Comparison of ENCODE assay signal across 8 cellular contexts in the genomic region with DNA sequence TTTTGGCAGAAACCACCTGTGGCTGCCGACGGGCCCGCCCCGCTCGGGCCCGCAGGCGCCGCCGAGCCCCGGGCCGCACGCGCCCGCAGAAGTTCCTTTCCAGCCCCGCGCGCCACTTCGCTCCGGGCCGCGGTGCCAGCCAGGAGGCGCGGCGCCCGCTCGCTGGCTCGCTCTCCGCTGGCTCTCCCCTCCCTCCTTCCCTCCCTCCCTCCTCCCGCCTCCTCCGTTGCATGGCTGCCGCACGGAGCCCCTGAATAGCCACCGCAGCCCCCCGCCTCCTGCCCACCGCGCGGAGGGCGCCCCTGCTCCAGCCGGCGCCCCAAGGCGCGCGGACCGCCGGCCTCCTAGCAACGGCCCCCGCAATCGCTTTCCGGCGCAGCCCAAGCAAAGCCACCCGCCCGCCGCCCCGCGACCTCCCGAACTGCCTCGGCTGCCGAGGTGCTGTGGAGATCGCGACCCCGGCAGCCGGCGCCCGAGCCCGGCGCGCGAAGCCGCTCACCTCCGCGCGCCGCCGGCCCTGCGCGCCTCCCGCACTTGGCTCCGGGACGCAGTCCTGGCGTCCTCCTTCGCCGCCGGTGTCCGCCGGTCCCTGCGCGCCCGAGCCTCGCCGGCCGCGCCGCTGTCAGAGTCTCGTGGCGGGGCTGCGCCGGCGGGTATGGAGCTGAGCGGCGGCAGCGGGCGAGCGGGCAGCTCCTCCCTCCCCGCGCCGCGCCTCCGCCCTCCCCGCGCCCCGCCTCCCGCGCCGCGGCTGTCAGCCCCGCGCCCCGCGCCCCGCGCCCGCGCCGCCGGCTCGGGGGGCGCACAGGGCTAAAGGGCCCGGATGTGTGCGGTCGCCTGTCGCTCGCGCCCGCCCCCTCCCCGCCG. TPM values are rescaled to one million over a fixed set of nuclear protein-coding genes. Genes with fewer than 3 reads are reported as not detected.
DNase-seq lines count a peak whose midpoint lies in the region; ATAC-seq and TF ChIP-seq lines count a peak whose summit lies in the region.

A gene (minus strand): TSS at position 657 of the 864 bp plus-strand sequence.

- peak within 1 kb of the TSS; percentile 54 for H3K4me3 ChIP-seq in A673 (ENCODE audit: low read depth, low read length, poor library complexity, severe bottlenecking)
- H3K4me3 ChIP-seq in GM12865 (ENCODE audit: low read depth, low read length), result peak within 1 kb of the TSS; percentile 58
- H3K4me3 ChIP-seq in right cardiac atrium (ENCODE audit: low read length), result peak within 1 kb of the TSS; percentile 95

- DNase-seq in A673 (ENCODE audit: low spot score), result peak; percentile 37
- DNase-seq in GM12865 (ENCODE audit: low read depth), result no peak
- peak; percentile 57 for DNase-seq in NCI-H146 treated with DMSO at 0.1 percent for 48 hours (lab: John Stamatoyannopoulos, UW; ENCODE audit: unreplicated experiment)
- peak; percentile 22 for DNase-seq in activated naive CD8-positive, alpha-beta T cell treated with anti-CD3 and anti-CD28 coated beads for 36 hours
- peak; percentile 44 to 81 (median 72) for DNase-seq in right cardiac atrium
- peak; percentile 24 for DNase-seq in progenitor cell of endocrine pancreas (ENCODE audit: low spot score, unreplicated experiment)
- no peak for DNase-seq in central memory CD4-positive, alpha-beta T cell

- H3K36me3 ChIP-seq in A673 (ENCODE audit: insufficient read depth, low read length, poor library complexity, severe bottlenecking), result no peaks in the 10 kb centered on the region

- under 1% methylated on average over 135 of the region's 136 CpGs for WGBS in right cardiac atrium

- no peak for TF ChIP-seq CTCF in A673 (conservative IDR thresholded peaks at IDR 0.05; ENCODE audit: low read depth, low read length)
- no peak for TF ChIP-seq CTCF in GM12865 (IDR thresholded peaks at IDR 0.05; ENCODE audit: insufficient read depth, low read depth, low read length, missing control alignments)
- no peak for TF ChIP-seq CTCF in progenitor cell of endocrine pancreas (IDR thresholded peaks at IDR 0.05; ENCODE audit: unreplicated experiment)

- CTCF ChIA-PET in A673 (lab: Charles Lee), result no interaction called here

- H3K4me1 ChIP-seq in A673 (ENCODE audit: insufficient read depth, low read length, poor library complexity, severe bottlenecking), result peaks cover 5% of the 10 kb centered on the region
- H3K4me1 ChIP-seq in right cardiac atrium (ENCODE audit: control insufficient read depth, insufficient read depth, low read length), result no peaks in the 10 kb centered on the region

- peaks cover 80% of the 10 kb centered on the region for H3K27me3 Mint-ChIP-seq in activated naive CD8-positive, alpha-beta T cell treated with anti-CD3 and anti-CD28 coated beads for 36 hours
- H3K27me3 Mint-ChIP-seq in progenitor cell of endocrine pancreas, result peaks cover 76% of the 10 kb centered on the region

- BruUV-seq in A673 (replicated peaks; lab: Mats Ljungman, UMichigan), result no TSS peak

- H3K27ac ChIP-seq in A673 (ENCODE audit: low read depth, low read length, poor library complexity, severe bottlenecking), result no peak within 1 kb of the TSS
- peak within 1 kb of the TSS; percentile 19 for H3K27ac ChIP-seq in right cardiac atrium (ENCODE audit: low read length)

- H3K27me3 ChIP-seq in A673 (replicated peaks; ENCODE audit: insufficient read depth, low read depth, low read length, poor library complexity) (peaks cover 63% of the 10 kb centered on the region), right cardiac atrium (ENCODE audit: control insufficient read depth, insufficient read depth) (no peaks in the 10 kb centered on the region)

- no peak within 1 kb of the TSS for H3K27ac Mint-ChIP-seq in activated naive CD8-positive, alpha-beta T cell treated with anti-CD3 and anti-CD28 coated beads for 36 hours
- no peak within 1 kb of the TSS for H3K27ac Mint-ChIP-seq in progenitor cell of endocrine pancreas

- ATAC-seq in right cardiac atrium (peak; percentile 6 to 44), GM18861 (IDR thresholded peaks at IDR 0.05; ENCODE audit: unreplicated experiment) (no peak)

- H3K36me3 Mint-ChIP-seq in activated naive CD8-positive, alpha-beta T cell treated with anti-CD3 and anti-CD28 coated beads for 36 hours, result no peaks in the 10 kb centered on the region
- no peaks in the 10 kb centered on the region for H3K36me3 Mint-ChIP-seq in progenitor cell of endocrine pancreas (ENCODE audit: insufficient read depth)

- intact Hi-C loops in A673 (cut with micrococcal nuclease; ENCODE audit: unreplicated experiment), result no loop called here
- intact Hi-C loops in right cardiac atrium (cut with DNase I), result no loop called here

- H3K9me3 ChIP-seq in A673 (ENCODE audit: low read depth, low read length, poor library complexity, severe bottlenecking) (no peaks in the 10 kb centered on the region), right cardiac atrium (ENCODE audit: control insufficient read depth, low read length) (no peaks in the 10 kb centered on the region)

- peaks cover 2% of the 10 kb centered on the region for H3K9me3 Mint-ChIP-seq in activated naive CD8-positive, alpha-beta T cell treated with anti-CD3 and anti-CD28 coated beads for 36 hours
- H3K9me3 Mint-ChIP-seq in progenitor cell of endocrine pancreas (ENCODE audit: low read depth), result no peaks in the 10 kb centered on the region

- peaks cover 6% of the 10 kb centered on the region for H3K4me1 Mint-ChIP-seq in activated naive CD8-positive, alpha-beta T cell treated with anti-CD3 and anti-CD28 coated beads for 36 hours
- peaks cover 8% of the 10 kb centered on the region for H3K4me1 Mint-ChIP-seq in progenitor cell of endocrine pancreas (ENCODE audit: low read depth)

- H3K4me3 Mint-ChIP-seq in activated naive CD8-positive, alpha-beta T cell treated with anti-CD3 and anti-CD28 coated beads for 36 hours, result peak within 1 kb of the TSS; percentile 72
- H3K4me3 Mint-ChIP-seq in progenitor cell of endocrine pancreas (ENCODE audit: low read depth), result peak within 1 kb of the TSS; percentile 80

- POLR2A ChIA-PET in A673 (lab: Charles Lee; ENCODE audit: low non-redundant PET), result no interaction called here

RNA-seq across cellular contexts. Expression of the gene that starts here (rescaled TPM):
- total RNA-seq in A673 (2021) (0.07 and 0.32 TPM in 2 replicates), right cardiac atrium (1 to 10 TPM; 1.8 to 3.7 (median 2.6) TPM), progenitor cell of endocrine pancreas (0.57 and 0.95 TPM in 2 replicates)
- not detected for total RNA-seq in activated naive CD8-positive, alpha-beta T cell treated with anti-CD3 and anti-CD28 coated beads for 36 hours
- polyA plus RNA-seq in right cardiac atrium, result 0.88 TPM

Comparison
In these comparisons a context has a peak if more than half of its experiments do, and no peak if none do; other contexts are left out.
1. Peak in DNase-seq and H3K4me3 ChIP-seq in A673; RNA of the gene not detected or under 1 TPM.
2. Peak in DNase-seq in activated naive CD8-positive, alpha-beta T cell treated with anti-CD3 and anti-CD28 coated beads for 36 hours; RNA of the gene not detected or under 1 TPM.
3. Peak in DNase-seq in progenitor cell of endocrine pancreas; RNA of the gene not detected or under 1 TPM.
4. DNase-seq: peak in NCI-H146 treated with DMSO at 0.1 percent for 48 hours (single experiment) and right cardiac atrium (3 of 3); none in GM12865 (single experiment) and central memory CD4-positive, alpha-beta T cell (single experiment).
5. Peak in every context shown above with its lines, with median percentiles within 50 percentile points of each other: H3K4me3 ChIP-seq.